8 cellular contexts compared by ENCODE assay signal in genomic region chr19:49488863-49489537, GRCh38. TPM values are rescaled to one million over a fixed set of nuclear protein-coding genes. Genes with fewer than 3 reads are reported as not detected.
DNase-seq lines count a peak whose midpoint lies in the region; ATAC-seq, FAIRE-seq and TF ChIP-seq lines count a peak whose summit lies in the region.

No MANE protein-coding gene starts in this region.

- H3K79me1 ChIP-seq in H1 (ENCODE audit: low read depth, low read length): peaks cover 2% of the 10 kb centered on the region; the same call in 1 of the 2 replicates

- H2BK5ac ChIP-seq in H1 (ENCODE audit: low read depth, low read length): peak overlapping the region; percentile 99

- H3K18ac ChIP-seq in H1 (ENCODE audit: extremely low read depth, low read length): peak overlapping the region; percentile 60

- POLR2A ChIA-PET in CD4-positive, alpha-beta memory T cell (lab: Charles Lee; ENCODE audit: partially characterized antibody): interaction anchor here (0.6 to 4.5 kb wide), 18 partner anchors 12 to 187 kb away, joined by 3 to 79 read pairs (median 6); partner anchors contain the start of genes ALDH16A1, FLT3LG, NOSIP and PIH1D1
- POLR2A ChIA-PET in OCI-LY7 (lab: Charles Lee): interaction anchor here (0.6 to 1.1 kb wide), 2 partner anchors 16 to 214 kb away, joined by 4 to 5 read pairs; partner anchors contain the start of gene FLT3LG
- POLR2A ChIA-PET in H1 (lab: Charles Lee; ENCODE audit: partially characterized antibody): interaction anchor here (0.5 to 10.8 kb wide), 37 partner anchors 8 to 561 kb away, joined by 3 to 138 read pairs (median 6); partner anchors contain the start of genes ALDH16A1, FCGRT, NOSIP and PIH1D1

- peaks cover 0 to 17% (median under 1%) of the 10 kb centered on the region in 8 donors for H3K9me3 Mint-ChIP-seq in CD4-positive, alpha-beta memory T cell
- no peaks in the 10 kb centered on the region for H3K9me3 Mint-ChIP-seq in neural progenitor cell

- H4K20me1 ChIP-seq in OCI-LY7 (ENCODE audit: insufficient read depth, low read length): peaks cover 12% of the 10 kb centered on the region; the same call in 1 of the 2 replicates
- H4K20me1 ChIP-seq in H1 (replicated peaks in 1 of 2; ENCODE audit: control insufficient read depth in 1 of 2, insufficient read depth in 2 of 2, low read length in 2 of 2): peaks cover 15 to 20% of the 10 kb centered on the region in 2 experiments
- peaks cover 42% of the 10 kb centered on the region for H4K20me1 ChIP-seq in neural progenitor cell (ENCODE audit: low read depth)

- H2BK12ac ChIP-seq in H1 (ENCODE audit: low read depth, low read length): no peak overlapping the region

- no peak overlapping the region for H3K14ac ChIP-seq in H1 (ENCODE audit: insufficient read length)

- H3K79me2 ChIP-seq in OCI-LY7 (ENCODE audit: insufficient read depth, low read depth, low read length) (peaks cover 34% of the 10 kb centered on the region), H1 (ENCODE audit: control insufficient read depth in 1 of 2, insufficient read depth in 2 of 2, low read length in 2 of 2) (peaks cover 20 to 31% of the 10 kb centered on the region in 2 experiments), neural progenitor cell (ENCODE audit: low read depth) (peaks cover 37% of the 10 kb centered on the region)

- H2AK5ac ChIP-seq in H1 (ENCODE audit: low read depth, low read length): no peak overlapping the region

- H3F3A ChIP-seq in neural progenitor cell (ENCODE audit: low read depth): peaks cover 71% of the 10 kb centered on the region

- H2AFZ ChIP-seq in OCI-LY7 (ENCODE audit: low read length) (no peak overlapping the region), H1 (ENCODE audit: low read length) (no peak overlapping the region), neural progenitor cell (replicated peaks) (no peak overlapping the region)

- peaks cover 25 to 68% (median 47%) of the 10 kb centered on the region in 4 donors for H3K4me1 Mint-ChIP-seq in CD4-positive, alpha-beta memory T cell
- peaks cover 26% of the 10 kb centered on the region for H3K4me1 Mint-ChIP-seq in neural progenitor cell

- TF ChIP-seq POLR2A in H1 (IDR thresholded peaks at IDR 0.05; ENCODE audit: control extremely low read depth in 1 of 2, low read depth in 2 of 2, low read length in 2 of 2) (no peak; a peak in 1 of 3 replicates), GM18505 (IDR thresholded peaks at IDR 0.05; ENCODE audit: borderline replicate concordance, extremely low read depth, insufficient read depth, insufficient read length) (no peak)

- peaks cover 49% of the 10 kb centered on the region for H3K36me3 ChIP-seq in CD4-positive, alpha-beta memory T cell (ENCODE audit: insufficient read depth, low read length)
- peaks cover 61% of the 10 kb centered on the region for H3K36me3 ChIP-seq in OCI-LY7 (ENCODE audit: insufficient read depth, low read length)
- peaks cover 26 to 49% (median 36%) of the 10 kb centered on the region in 4 experiments for H3K36me3 ChIP-seq in H1 (ENCODE audit: control insufficient read depth in 2 of 4, insufficient read depth in 4 of 4, low read length in 3 of 4)
- H3K36me3 ChIP-seq in neural progenitor cell: peaks cover 4% of the 10 kb centered on the region

- ATAC-seq in GM18505 (IDR thresholded peaks at IDR 0.05; ENCODE audit: unreplicated experiment) (no peak), GM21576 (IDR thresholded peaks at IDR 0.05; ENCODE audit: unreplicated experiment) (no peak)

- H3K4me2 ChIP-seq in OCI-LY7 (ENCODE audit: low read length) (peak overlapping the region; percentile 80), H1 (ENCODE audit: insufficient read depth in 1 of 2, low read depth in 2 of 2, low read length in 2 of 2) (peak overlapping the region; percentile 85 to 98), neural progenitor cell (peak overlapping the region; percentile 99)

- WGBS in H1 (ENCODE audit: extremely low coverage in 1 of 2, insufficient coverage in 1 of 2, insufficient read length in 1 of 2, insufficient replicate concordance in 2 of 2, low coverage in 1 of 2, low lambda C conversion rate in 2 of 2, missing lambda C conversion rate in 1 of 2), 2 experiments: 22% methylated on average over 15 of the region's 15 CpGs; no CpG with 5 or more reads in 1 of the 2 experiments

- H3K23me2 ChIP-seq in H1 (ENCODE audit: low read depth, low read length): peaks cover 12% of the 10 kb centered on the region

- H3K9ac ChIP-seq in H1 (replicated peaks in 1 of 4; ENCODE audit: extremely low read depth in 1 of 4, low read depth in 3 of 4, low read length in 3 of 4): peak overlapping the region; percentile 92 to 100 (median 100)
- peak overlapping the region; percentile 99 for H3K9ac ChIP-seq in neural progenitor cell

- CTCF ChIA-PET in CD4-positive, alpha-beta memory T cell (lab: Charles Lee; ENCODE audit: partially characterized antibody): interaction anchor here (0.5 to 2.9 kb wide), 8 partner anchors 10 to 151 kb away, joined by 3 to 11 read pairs (median 4); partner anchors contain the start of genes FLT3LG and RRAS
- CTCF ChIA-PET in OCI-LY7 (lab: Charles Lee; ENCODE audit: unreplicated experiment) (no interaction called here), H1 (lab: Charles Lee; ENCODE audit: partially characterized antibody) (interaction anchor here (0.6 to 3.0 kb wide), 5 partner anchors 11 to 1000 kb away, joined by 3 to 9 read pairs (median 3); partner anchors contain the start of genes RPL18 and SPHK2)

- no peaks in the 10 kb centered on the region for H3K9me3 ChIP-seq in CD4-positive, alpha-beta memory T cell (ENCODE audit: control insufficient read depth in 1 of 2, low read length in 2 of 2)
- H3K9me3 ChIP-seq in OCI-LY7 (ENCODE audit: low read length) (no peaks in the 10 kb centered on the region), H1 (ENCODE audit: insufficient read depth in 2 of 2, low read depth in 1 of 2, low read length in 1 of 2) (no peaks in the 10 kb centered on the region), neural progenitor cell (ENCODE audit: low read depth) (no peaks in the 10 kb centered on the region)

- no peak overlapping the region for H4K8ac ChIP-seq in H1 (ENCODE audit: extremely low read depth, insufficient read depth, low read length)

- peak overlapping the region; percentile 95 to 98 (median 98) for H3K27ac Mint-ChIP-seq in CD4-positive, alpha-beta memory T cell
- peak overlapping the region; percentile 98 for H3K27ac Mint-ChIP-seq in neural progenitor cell

- H3K4me3 ChIP-seq in CD4-positive, alpha-beta memory T cell (ENCODE audit: low read length in 2 of 2): peak overlapping the region; percentile 98 to 99
- H3K4me3 ChIP-seq in OCI-LY7 (ENCODE audit: low read depth, low read length, poor library complexity, severe bottlenecking) (peak overlapping the region; percentile 95), H1 (ENCODE audit: extremely low read depth in 1 of 4, insufficient read depth in 2 of 4, low read depth in 3 of 4, low read length in 4 of 4) (peak overlapping the region; percentile 96 to 100 (median 100)), neural progenitor cell (peak overlapping the region; percentile 97)

- no peaks in the 10 kb centered on the region for H3K9me2 ChIP-seq in OCI-LY7 (ENCODE audit: insufficient read depth, low read length)

- no peak overlapping the region for H4K91ac ChIP-seq in H1 (replicated peaks; ENCODE audit: insufficient read length, low read length)

- H3K27me3 ChIP-seq in CD4-positive, alpha-beta memory T cell (ENCODE audit: insufficient read depth, low read length): no peaks in the 10 kb centered on the region
- H3K27me3 ChIP-seq in H1 (replicated peaks in 1 of 4; ENCODE audit: control insufficient read depth in 3 of 4, extremely low read depth in 1 of 4, insufficient read depth in 3 of 4, low read length in 3 of 4) (no peaks in the 10 kb centered on the region), neural progenitor cell (no peaks in the 10 kb centered on the region)

- no peak overlapping the region for H2BK20ac ChIP-seq in H1 (ENCODE audit: low read length)

- H3K4me1 ChIP-seq in CD4-positive, alpha-beta memory T cell (ENCODE audit: insufficient read depth, low read length): peaks cover 51% of the 10 kb centered on the region
- H3K4me1 ChIP-seq in OCI-LY7 (ENCODE audit: insufficient read depth, low read length, poor library complexity, severe bottlenecking) (peaks cover 42% of the 10 kb centered on the region), H1 (replicated peaks in 1 of 4; ENCODE audit: control insufficient read depth in 3 of 4, insufficient read depth in 4 of 4, low read length in 3 of 4) (peaks cover 0 to 8% (median 2%) of the 10 kb centered on the region in 4 experiments; a peak in 3 of 7 replicates), neural progenitor cell (peaks cover 9% of the 10 kb centered on the region)

- H3K4ac ChIP-seq in H1 (replicated peaks; ENCODE audit: insufficient read length, low read depth, low read length): peak overlapping the region; percentile 22

- no peak for TF ChIP-seq RAD21 in H1 (IDR thresholded peaks at IDR 0.05 in 1 of 2, conservative IDR thresholded peaks at IDR 0.05 in 1 of 2; ENCODE audit: low read depth in 2 of 2, low read length in 2 of 2)

- H3K23ac ChIP-seq in H1 (ENCODE audit: insufficient read length): no peak overlapping the region

- peak overlapping the region; percentile 8 for H4K5ac ChIP-seq in H1 (ENCODE audit: insufficient read length, low read depth, low read length)

- no TSS peak for BruUV-seq in OCI-LY7 (replicated peaks; lab: Mats Ljungman, UMichigan)

- H3K36me3 Mint-ChIP-seq in CD4-positive, alpha-beta memory T cell: peaks cover 57 to 74% of the 10 kb centered on the region in 2 donors
- H3K36me3 Mint-ChIP-seq in neural progenitor cell: peaks cover 33% of the 10 kb centered on the region

- peak in 1 of 5 donors; percentile 31 for DNase-seq in CD4-positive, alpha-beta memory T cell
- no peak for DNase-seq in OCI-LY7 (ENCODE audit: low spot score)
- DNase-seq in H1 (ENCODE audit: low read depth in 1 of 2, low spot score in 2 of 2): no peak
- DNase-seq in neural progenitor cell (ENCODE audit: low spot score): peak; percentile 16
- no peak for DNase-seq in LoVo (ENCODE audit: low spot score)
- no peak for DNase-seq in UCSD-AML1 (lab: John Stamatoyannopoulos, UW; ENCODE audit: unreplicated experiment)

- TF ChIP-seq EP300 in H1 (IDR thresholded peaks at IDR 0.05; ENCODE audit: borderline replicate concordance in 1 of 2, low read depth in 2 of 2, low read length in 2 of 2): no peak

- no peak overlapping the region for H2BK15ac ChIP-seq in H1 (ENCODE audit: low read length)

- H3K4me3 Mint-ChIP-seq in CD4-positive, alpha-beta memory T cell: peak overlapping the region; percentile 94 to 100 (median 98)
- H3K4me3 Mint-ChIP-seq in neural progenitor cell: peak overlapping the region; percentile 98

- peak overlapping the region; percentile 70 for H3K56ac ChIP-seq in H1 (replicated peaks; ENCODE audit: insufficient read length, low read depth, low read length)

- intact Hi-C loops in CD4-positive, alpha-beta memory T cell (cut with micrococcal nuclease): no loop called here
- intact Hi-C loops in OCI-LY7 (cut with micrococcal nuclease; ENCODE audit: unreplicated experiment): loop anchor here (5.0 kb wide), 1 partner anchor 37 kb away; the partner anchor contains the start of genes ALDH16A1 and PIH1D1

- no peaks in the 10 kb centered on the region for H3K27me3 Mint-ChIP-seq in CD4-positive, alpha-beta memory T cell
- H3K27me3 Mint-ChIP-seq in neural progenitor cell (ENCODE audit: insufficient read depth, low read depth): peaks cover 9% of the 10 kb centered on the region

- TF ChIP-seq CTCF in OCI-LY7 (conservative IDR thresholded peaks at IDR 0.05; ENCODE audit: low read length): no peak
- TF ChIP-seq CTCF in H1 (IDR thresholded peaks at IDR 0.05; ENCODE audit: control extremely low read depth in 1 of 3, insufficient read depth in 1 of 3, low read depth in 1 of 3, low read length in 3 of 3): no peak
- no peak for TF ChIP-seq CTCF in neural progenitor cell (IDR thresholded peaks at IDR 0.05)

- no peak overlapping the region for H2BK120ac ChIP-seq in H1 (replicated peaks; ENCODE audit: low read depth, low read length)

- peak overlapping the region; percentile 85 for H3K27ac ChIP-seq in CD4-positive, alpha-beta memory T cell (ENCODE audit: low read depth, low read length)
- H3K27ac ChIP-seq in OCI-LY7 (ENCODE audit: low read depth, low read length, poor library complexity, severe bottlenecking) (peak overlapping the region; percentile 94), H1 (ENCODE audit: low read depth, low read length) (peak overlapping the region; percentile 98), neural progenitor cell (peak overlapping the region; percentile 87)

- FAIRE-seq in H1 (lab: Jason Lieb, UNC): no peak

RNA-seq across cellular contexts. Expression of gene RPL13A, which starts 1.6 kb away (rescaled TPM):
- total RNA-seq in CD4-positive, alpha-beta memory T cell: 1,000 to 10,000 TPM; 5,517 to 5,661 TPM
- 1,000 to 10,000 TPM; 1,827 to 3,046 TPM for polyA plus RNA-seq in CD4-positive, alpha-beta memory T cell
- 6,720 and 8,461 TPM in 2 replicates for total RNA-seq in OCI-LY7 (2014; rRNA removed; shearing (Covaris generic))
- total RNA-seq in OCI-LY7 (2022) (2,999 and 3,606 TPM in 2 replicates), neural progenitor cell (ENCODE audit: low replicate concordance) (2,053 and 3,348 TPM in 2 replicates)
- 3,305 and 3,520 TPM in 2 replicates for total RNA-seq in H1 (2021; fragmentation: NEBNext Ultra II Directional; extraction: Animal tissue kit (Norgen Biotek cat#: 25700))
- polyA plus RNA-seq in H1 (2011; rRNA removed): 8,501 and 8,868 TPM in 2 replicates
- 6,473 TPM for polyA plus RNA-seq in H1 (2011; cell fraction: cytosol; rRNA removed)
- 8,490 TPM for polyA plus RNA-seq in H1 (2011; cell fraction: nucleus; rRNA removed)
- polyA plus RNA-seq in H1 (2012, experiment 1 of 2): 3,636 to 6,700 TPM (median 4,913 TPM) in 4 replicates
- 4,417 TPM for polyA plus RNA-seq in H1 (2012, experiment 2 of 2)
- polyA plus RNA-seq in H1 (2013, experiment 1 of 2): 5,169 TPM
- 4,987 TPM for polyA plus RNA-seq in H1 (2013, experiment 2 of 2)
- polyA minus RNA-seq in H1 (2011; rRNA and poly(A)+ RNA removed): 1,061 and 1,192 TPM in 2 replicates
- polyA minus RNA-seq in H1 (2011; cell fraction: cytosol; rRNA and poly(A)+ RNA removed): 1,493 TPM
- polyA minus RNA-seq in H1 (2011; cell fraction: nucleus; rRNA and poly(A)+ RNA removed): 3,411 TPM

RNA-seq across cellular contexts. Expression of gene RPS11, which starts 7.2 kb away (rescaled TPM):
- 1,000 to 10,000 TPM; 3,135 to 3,272 TPM for total RNA-seq in CD4-positive, alpha-beta memory T cell
- 1,000 to 10,000 TPM; 1,691 to 2,012 TPM for polyA plus RNA-seq in CD4-positive, alpha-beta memory T cell
- total RNA-seq in OCI-LY7 (2014; rRNA removed; shearing (Covaris generic)): 6,180 and 6,539 TPM in 2 replicates
- total RNA-seq in OCI-LY7 (2022) (2,366 and 2,673 TPM in 2 replicates), neural progenitor cell (ENCODE audit: low replicate concordance) (5,448 and 6,772 TPM in 2 replicates)
- 2,240 and 2,296 TPM in 2 replicates for total RNA-seq in H1 (2021; fragmentation: NEBNext Ultra II Directional; extraction: Animal tissue kit (Norgen Biotek cat#: 25700))
- 4,988 and 6,072 TPM in 2 replicates for polyA plus RNA-seq in H1 (2011; rRNA removed)
- 7,346 TPM for polyA plus RNA-seq in H1 (2011; cell fraction: cytosol; rRNA removed)
- 2,598 TPM for polyA plus RNA-seq in H1 (2011; cell fraction: nucleus; rRNA removed)
- polyA plus RNA-seq in H1 (2012, experiment 1 of 2): 4,049 to 4,786 TPM (median 4,319 TPM) in 4 replicates
- polyA plus RNA-seq in H1 (2012, experiment 2 of 2): 6,913 TPM
- 3,607 TPM for polyA plus RNA-seq in H1 (2013, experiment 1 of 2)
- 3,607 TPM for polyA plus RNA-seq in H1 (2013, experiment 2 of 2)
- 1,118 and 1,125 TPM in 2 replicates for polyA minus RNA-seq in H1 (2011; rRNA and poly(A)+ RNA removed)
- 628 TPM for polyA minus RNA-seq in H1 (2011; cell fraction: cytosol; rRNA and poly(A)+ RNA removed)
- 876 TPM for polyA minus RNA-seq in H1 (2011; cell fraction: nucleus; rRNA and poly(A)+ RNA removed)

RNA-seq across cellular contexts. Expression of gene FLT3LG, which starts 15.0 kb away (rescaled TPM):
- 100 to 1,000 TPM; 114 to 115 TPM for total RNA-seq in CD4-positive, alpha-beta memory T cell
- polyA plus RNA-seq in CD4-positive, alpha-beta memory T cell: 100 to 1,000 TPM; 145 to 252 TPM
- total RNA-seq in OCI-LY7 (2014; rRNA removed; shearing (Covaris generic)): 8.2 and 10.1 TPM in 2 replicates
- total RNA-seq in OCI-LY7 (2022) (8.4 and 11.7 TPM in 2 replicates), neural progenitor cell (ENCODE audit: low replicate concordance) (0.24 and 0.96 TPM in 2 replicates)
- total RNA-seq in H1 (2021; fragmentation: NEBNext Ultra II Directional; extraction: Animal tissue kit (Norgen Biotek cat#: 25700)): 1.6 and 2.6 TPM in 2 replicates
- 3.2 and 3.9 TPM in 2 replicates for polyA plus RNA-seq in H1 (2011; rRNA removed)
- polyA plus RNA-seq in H1 (2011; cell fraction: cytosol; rRNA removed): 2.1 TPM
- polyA plus RNA-seq in H1 (2011; cell fraction: nucleus; rRNA removed): 2.8 TPM
- 1.8 to 3.5 TPM (median 2.2 TPM) in 4 replicates for polyA plus RNA-seq in H1 (2012, experiment 1 of 2)
- polyA plus RNA-seq in H1 (2012, experiment 2 of 2): 2.4 TPM
- 2.3 TPM for polyA plus RNA-seq in H1 (2013, experiment 1 of 2)
- 2.1 TPM for polyA plus RNA-seq in H1 (2013, experiment 2 of 2)
- polyA minus RNA-seq in H1 (2011; rRNA and poly(A)+ RNA removed): 0.39 TPM in 1 of 2 replicates, not detected in the other
- polyA minus RNA-seq in H1 (2011; cell fraction: cytosol; rRNA and poly(A)+ RNA removed): not detected
- not detected for polyA minus RNA-seq in H1 (2011; cell fraction: nucleus; rRNA and poly(A)+ RNA removed)

RNA-seq across cellular contexts. Expression of gene FCGRT, which starts 23.5 kb away (rescaled TPM):
- total RNA-seq in CD4-positive, alpha-beta memory T cell: 10 to 100 TPM; 21.9 to 25.8 TPM
- polyA plus RNA-seq in CD4-positive, alpha-beta memory T cell: 10 to 100 TPM; 40.2 to 42.5 TPM
- total RNA-seq in OCI-LY7 (2014; rRNA removed; shearing (Covaris generic)): 19.4 and 20.9 TPM in 2 replicates
- total RNA-seq in OCI-LY7 (2022): 10.7 and 11.6 TPM in 2 replicates
- total RNA-seq in H1 (2021; fragmentation: NEBNext Ultra II Directional; extraction: Animal tissue kit (Norgen Biotek cat#: 25700)): 43.4 and 46.5 TPM in 2 replicates
- polyA plus RNA-seq in H1 (2011; rRNA removed): 41.2 and 66.7 TPM in 2 replicates
- 29.0 TPM for polyA plus RNA-seq in H1 (2011; cell fraction: cytosol; rRNA removed)
- 104 TPM for polyA plus RNA-seq in H1 (2011; cell fraction: nucleus; rRNA removed)
- polyA plus RNA-seq in H1 (2012, experiment 1 of 2): 31.3 to 51.7 TPM (median 47.2 TPM) in 4 replicates
- polyA plus RNA-seq in H1 (2012, experiment 2 of 2): 38.5 TPM
- 52.8 TPM for polyA plus RNA-seq in H1 (2013, experiment 1 of 2)
- polyA plus RNA-seq in H1 (2013, experiment 2 of 2): 53.7 TPM
- polyA minus RNA-seq in H1 (2011; rRNA and poly(A)+ RNA removed): 12.9 and 13.9 TPM in 2 replicates
- 15.7 TPM for polyA minus RNA-seq in H1 (2011; cell fraction: cytosol; rRNA and poly(A)+ RNA removed)
- polyA minus RNA-seq in H1 (2011; cell fraction: nucleus; rRNA and poly(A)+ RNA removed): 12.3 TPM
- total RNA-seq in neural progenitor cell (ENCODE audit: low replicate concordance): 10.0 and 30.8 TPM in 2 replicates

RNA-seq across cellular contexts. Expression of gene ALDH16A1, which starts 36.0 kb away (rescaled TPM):
- total RNA-seq in CD4-positive, alpha-beta memory T cell: 10 to 100 TPM; 31.6 to 32.6 TPM
- 10 to 100 TPM; 28.4 to 40.1 TPM for polyA plus RNA-seq in CD4-positive, alpha-beta memory T cell
- total RNA-seq in OCI-LY7 (2014; rRNA removed; shearing (Covaris generic)): 39.5 and 55.4 TPM in 2 replicates
- total RNA-seq in OCI-LY7 (2022) (26.0 and 30.6 TPM in 2 replicates), neural progenitor cell (ENCODE audit: low replicate concordance) (14.7 and 77.6 TPM in 2 replicates)
- total RNA-seq in H1 (2021; fragmentation: NEBNext Ultra II Directional; extraction: Animal tissue kit (Norgen Biotek cat#: 25700)): 32.7 and 34.3 TPM in 2 replicates
- 30.5 and 54.8 TPM in 2 replicates for polyA plus RNA-seq in H1 (2011; rRNA removed)
- polyA plus RNA-seq in H1 (2011; cell fraction: cytosol; rRNA removed): 32.1 TPM
- polyA plus RNA-seq in H1 (2011; cell fraction: nucleus; rRNA removed): 81.6 TPM
- polyA plus RNA-seq in H1 (2012, experiment 1 of 2): 26.2 to 40.1 TPM (median 35.4 TPM) in 4 replicates
- polyA plus RNA-seq in H1 (2012, experiment 2 of 2): 25.7 TPM
- 19.9 TPM for polyA plus RNA-seq in H1 (2013, experiment 1 of 2)
- 18.5 TPM for polyA plus RNA-seq in H1 (2013, experiment 2 of 2)
- polyA minus RNA-seq in H1 (2011; rRNA and poly(A)+ RNA removed): 13.9 and 18.1 TPM in 2 replicates
- 25.7 TPM for polyA minus RNA-seq in H1 (2011; cell fraction: cytosol; rRNA and poly(A)+ RNA removed)
- 21.3 TPM for polyA minus RNA-seq in H1 (2011; cell fraction: nucleus; rRNA and poly(A)+ RNA removed)

Comparison
In these comparisons a context has a peak if more than half of its experiments do, and no peak if none do; other contexts are left out.
1. RNA of gene FLT3LG, which starts 15.0 kb away (total RNA-seq): 114 to 115 TPM in CD4-positive, alpha-beta memory T cell; 8.2 to 11.7 TPM in OCI-LY7, 1.6 to 2.6 TPM in H1 and 0.24 to 0.96 TPM in neural progenitor cell; every median in the first group is over 4 times any median in the second.
2. Peak in every context shown above with its lines, with median percentiles within 50 percentile points of each other: H3K27ac ChIP-seq, H3K4me3 ChIP-seq and H3K4me2 ChIP-seq.